Comparison of ENCODE assay signal across 20 cellular contexts in genomic region chr16:59463776-59464175, GRCh38.
DNase-seq lines count a peak whose midpoint lies in the region; ATAC-seq, FAIRE-seq and TF ChIP-seq lines count a peak whose summit lies in the region.
"Had no signal": no experiment of that assay in that cellular context is flagged by ENCODE, and none has a peak within 500 bp of the region (broad histone marks: within the 10 kb centered on the region; RNA-seq: fewer than 3 reads in every experiment).

No MANE protein-coding gene starts in this region.

- DNase-seq in EL: peak; percentile 25
- peak; percentile 3 for DNase-seq in M059J (ENCODE audit: low read depth)
- DNase-seq in bronchial epithelial cell (ENCODE audit: low read depth): peak; percentile 28
- peak; percentile 3 to 63 for DNase-seq in foreskin keratinocyte
- no peak for DNase-seq in activated gamma-delta T cell (lab: John Stamatoyannopoulos, UW)
- no peak for DNase-seq in stimulated activated naive CD4-positive, alpha-beta T cell treated with Interleukin-2 at 50 U/mL for 16 hours (lab: John Stamatoyannopoulos, UW)
- DNase-seq: DMS79, Kasumi-1, NCI-H1105 treated with DMSO at 0.1 percent for 48 hours, NCI-H1694 treated with DMSO at 0.1 percent for 48 hours, NCI-H2107, NCI-H226, NCI-H524, NCI-H82, OCI-M1, RPMI8226, T-helper 1 cell had no signal

- no peak overlapping the region for H3K27ac ChIP-seq in foreskin keratinocyte
- H3K27ac ChIP-seq: BLaER1 treated with 17β-estradiol and CSF1 and Interleukin-3, amounts not matched to agents 10 nM and 100 nM had no signal

- TF ChIP-seq CTCF in bronchial epithelial cell (IDR thresholded peaks at IDR 0.05; ENCODE audit: insufficient read depth, low read length, severe bottlenecking): no peak
- no peak for TF ChIP-seq CTCF in foreskin keratinocyte (conservative IDR thresholded peaks at IDR 0.05)

- H3K36me3 ChIP-seq in bronchial epithelial cell (ENCODE audit: control insufficient read depth, insufficient read depth, low read length): no peaks in the 10 kb centered on the region
- H3K36me3 ChIP-seq: BLaER1 treated with 17β-estradiol and CSF1 and Interleukin-3, amounts not matched to agents 10 nM and 100 nM had no signal

- no peaks in the 10 kb centered on the region for H3K4me1 ChIP-seq in foreskin keratinocyte

- peak; percentile 26 for ATAC-seq in foreskin keratinocyte
- no peak for ATAC-seq in GM18517 (IDR thresholded peaks at IDR 0.05; ENCODE audit: unreplicated experiment)
- no peak for ATAC-seq in HG03432 (IDR thresholded peaks at IDR 0.05; ENCODE audit: unreplicated experiment)

- FAIRE-seq in bronchial epithelial cell (lab: Jason Lieb, UNC): no peak

- H3K4me3 ChIP-seq in bronchial epithelial cell (ENCODE audit: low read depth, low read length): no peak overlapping the region
- H3K4me3 ChIP-seq: BLaER1 treated with 17β-estradiol and CSF1 and Interleukin-3, amounts not matched to agents 10 nM and 100 nM had no signal

- no peaks in the 10 kb centered on the region for H3K27me3 ChIP-seq in bronchial epithelial cell (ENCODE audit: control insufficient read depth, insufficient read depth, low read length)
- H3K27me3 ChIP-seq in foreskin keratinocyte: no peaks in the 10 kb centered on the region
- H3K27me3 ChIP-seq: BLaER1 treated with 17β-estradiol and CSF1 and Interleukin-3, amounts not matched to agents 10 nM and 100 nM had no signal

Comparison
In these comparisons a context has a peak if more than half of its experiments do, and no peak if none do; other contexts are left out.
1. DNase-seq: peak in EL (single experiment), M059J (single experiment), bronchial epithelial cell (single experiment) and foreskin keratinocyte (2 of 2); none in activated gamma-delta T cell (single experiment) and stimulated activated naive CD4-positive, alpha-beta T cell treated with Interleukin-2 at 50 U/mL for 16 hours (single experiment).